In the genomic region with DNA sequence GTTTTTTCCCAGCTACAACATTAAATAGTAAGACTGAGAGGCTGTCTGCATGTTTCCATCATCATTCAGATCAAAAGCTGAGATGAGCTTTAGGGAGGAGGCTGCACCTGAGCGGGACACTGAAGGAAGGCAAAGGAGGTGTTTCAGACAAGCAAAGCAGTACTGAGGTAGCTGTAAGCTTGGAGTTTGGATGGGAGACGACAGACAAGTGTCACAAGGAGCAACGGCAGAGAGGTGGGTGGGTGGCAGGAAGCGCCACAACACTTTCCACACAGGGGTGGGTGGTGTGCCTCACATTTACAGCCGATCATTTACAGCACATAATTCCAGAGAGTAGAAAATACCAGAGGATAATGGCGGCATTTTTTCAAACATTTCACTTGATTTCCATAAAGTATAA, we compare ENCODE assay signal across 20 cellular contexts.
"Had no signal": no experiment of that assay in that cellular context is flagged by ENCODE, and none has a peak within 500 bp of the region (broad histone marks: within the 10 kb centered on the region; RNA-seq: fewer than 3 reads in every experiment).

No MANE protein-coding gene starts in this region.

- H3K36me3 ChIP-seq: uterus had no signal

- H3K9me3 ChIP-seq: heart right ventricle, lower lobe of right lung, transverse colon, uterus had no signal

- H3K4me1 ChIP-seq: lower lobe of right lung, transverse colon, uterus had no signal

- H3K27ac ChIP-seq: heart right ventricle, lower lobe of right lung, transverse colon, uterus, VCaP had no signal

- H3K4me3 Mint-ChIP-seq: activated naive CD8-positive, alpha-beta T cell; naive thymus-derived CD4-positive, alpha-beta T cell; T-helper 2 cell treated with Interferon-gamma antibody and Interleukin-4, amounts not matched to agents 5 μg/mL and 100 μg/mL, for 36 hours had no signal

- H3K27me3 ChIP-seq: heart right ventricle, transverse colon, uterus had no signal

- H3K27ac Mint-ChIP-seq: progenitor cell of endocrine pancreas had no signal

- H3K27me3 Mint-ChIP-seq: activated naive CD8-positive, alpha-beta T cell; naive thymus-derived CD4-positive, alpha-beta T cell; progenitor cell of endocrine pancreas had no signal

- DNase-seq: activated CD4-positive, alpha-beta T cell treated with anti-CD3 and anti-CD28 coated beads, Interleukin-2, amount 50 U/mL, for 1 hour; activated gamma-delta T cell treated with Interleukin-2 at 50 U/mL for 16 hours; amniotic stem cell; effector CD4-positive, alpha-beta T cell; heart right ventricle; kidney; lower lobe of right lung; naive thymus-derived CD4-positive, alpha-beta T cell; stimulated activated CD4-positive, alpha-beta T cell treated with anti-CD3 and anti-CD28 coated beads, Interleukin-12 subunit alpha, Interleukin-12 subunit beta, amount 100 ng/mL, for 4 hours; stimulated activated CD4-positive, alpha-beta T cell treated with anti-CD3 and anti-CD28 coated beads, Interleukin-4, amount 100 ng/mL, for 4 hours; transverse colon; uterus had no signal

- H3K9me3 Mint-ChIP-seq: naive thymus-derived CD4-positive, alpha-beta T cell; T-helper 2 cell treated with Interferon-gamma antibody and Interleukin-4, amounts not matched to agents 5 μg/mL and 100 μg/mL, for 36 hours had no signal

- FAIRE-seq: endometrium, kidney had no signal

- ATAC-seq: activated CD4-positive, CD25-positive, alpha-beta regulatory T cell treated with anti-CD3 and anti-CD28 coated beads, Interleukin-2, amount 50 U/mL, for 24 hours; heart right ventricle; left lobe of liver; lower lobe of right lung; naive thymus-derived CD4-positive, alpha-beta T cell; SK-N-SH treated with all-trans-retinoic acid at 6 μM for 48 hours had no signal

- H3K4me3 ChIP-seq: heart right ventricle, lower lobe of right lung, transverse colon, uterus had no signal
